ENCODE assay signal across 9 cellular contexts in the genomic region with DNA sequence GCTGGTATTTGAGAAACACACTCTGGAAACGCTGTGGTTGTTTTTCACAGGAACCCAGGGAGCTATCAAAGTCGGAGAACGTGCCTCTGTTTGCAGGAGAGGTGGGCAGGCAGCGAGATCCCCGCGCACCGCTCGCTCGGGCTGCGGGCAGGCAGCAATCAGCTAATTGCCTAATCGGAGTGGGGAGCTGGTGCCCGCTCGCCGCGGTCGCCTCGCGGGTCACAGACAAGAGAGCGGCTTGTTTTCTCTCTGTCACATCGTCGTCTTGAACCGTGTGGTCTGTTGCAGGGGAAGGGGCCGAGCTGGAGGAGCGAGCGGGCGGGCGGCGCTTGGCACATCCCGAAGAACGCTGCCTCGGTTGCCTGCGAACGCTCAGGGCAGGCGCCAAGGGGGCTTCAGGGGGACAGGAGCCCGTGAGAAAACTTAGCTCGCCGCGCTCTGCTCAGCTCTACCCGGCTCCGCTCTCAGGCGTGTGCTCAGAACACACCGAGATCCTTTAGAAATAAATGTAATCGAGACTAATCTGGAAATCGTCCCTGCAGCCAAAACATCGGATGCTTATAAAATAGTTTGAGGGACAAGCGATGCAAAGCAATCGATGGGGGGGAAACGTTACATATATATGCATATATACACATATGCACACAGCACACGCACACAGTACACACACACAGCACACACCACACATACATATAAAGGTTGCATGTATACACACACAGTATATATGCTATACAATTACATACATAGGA.
DNase-seq lines count a peak whose midpoint lies in the region; TF ChIP-seq lines count a peak whose summit lies in the region.
"Had no signal": no experiment of that assay in that cellular context is flagged by ENCODE, and none has a peak within 500 bp of the region (broad histone marks: within the 10 kb centered on the region; RNA-seq: fewer than 3 reads in every experiment).

No MANE protein-coding gene starts in this region.

- H3K4me2 ChIP-seq in BLaER1 treated with 17β-estradiol and CSF1 and Interleukin-3, amounts not matched to agents 10 nM and 100 nM, result peak overlapping the region; percentile 73 to 94 (median 88)

- H3K4me3 ChIP-seq in BLaER1 treated with 17β-estradiol and CSF1 and Interleukin-3, amounts not matched to agents 10 nM and 100 nM, result peak overlapping the region; percentile 40 to 61 (median 52)
- H3K4me3 ChIP-seq in fibroblast of mammary gland (ENCODE audit: control insufficient read depth, low read depth, low read length) (peak overlapping the region; percentile 8), neuron (ENCODE audit: low read length) (peak overlapping the region; percentile 36)

- H3K9me3 ChIP-seq in BLaER1 treated with 17β-estradiol and CSF1 and Interleukin-3, amounts not matched to agents 10 nM and 100 nM (replicated peaks in 1 of 11), result peaks cover 10 to 21% (median 15%) of the 10 kb centered on the region in 11 experiments
- H3K9me3 ChIP-seq in neuron (ENCODE audit: low read length), result no peaks in the 10 kb centered on the region

- DNase-seq in NCI-H69 (lab: John Stamatoyannopoulos, UW), result peak; percentile 80
- no peak for DNase-seq in fibroblast of mammary gland (ENCODE audit: low read depth)
- DNase-seq in stimulated activated naive CD4-positive, alpha-beta T cell treated with Interleukin-2 at 50 U/mL for 16 hours (lab: John Stamatoyannopoulos, UW), result no peak
- no peak for DNase-seq in A172 (ENCODE audit: low spot score)
- no peak for DNase-seq in activated T-cell treated with anti-CD3 and anti-CD28 coated beads, Interleukin-2, amount 50 U/mL, for 48 hours
- no peak for DNase-seq in UCSD-AML1 (lab: John Stamatoyannopoulos, UW; ENCODE audit: unreplicated experiment)
- DNase-seq: stimulated activated CD4-positive, alpha-beta T cell treated with anti-CD3 and anti-CD28 coated beads, Interleukin-4, amount 100 ng/mL, for 4 hours had no signal

- peak overlapping the region; percentile 55 for H2AFZ ChIP-seq in neuron (ENCODE audit: low read depth, low read length)

- peaks cover 16 to 27% (median 21%) of the 10 kb centered on the region in 10 experiments; a peak in 19 of 20 replicates for H3K4me1 ChIP-seq in BLaER1 treated with 17β-estradiol and CSF1 and Interleukin-3, amounts not matched to agents 10 nM and 100 nM
- peaks cover 33% of the 10 kb centered on the region for H3K4me1 ChIP-seq in neuron (ENCODE audit: insufficient read depth, low read length)

- peaks cover 35 to 48% (median 43%) of the 10 kb centered on the region in 11 experiments for H3K27me3 ChIP-seq in BLaER1 treated with 17β-estradiol and CSF1 and Interleukin-3, amounts not matched to agents 10 nM and 100 nM
- H3K27me3 ChIP-seq in neuron (ENCODE audit: insufficient read depth, low read length), result peaks cover 5% of the 10 kb centered on the region

- H3K9ac ChIP-seq in BLaER1 treated with 17β-estradiol and CSF1 and Interleukin-3, amounts not matched to agents 10 nM and 100 nM, result peak overlapping the region in 9 of 11 experiments; percentile 1 to 67 (median 43); a peak in 10 of 22 replicates

- peaks cover 0 to 5% (median 0%) of the 10 kb centered on the region in 11 experiments; a peak in 1 of 22 replicates for H4K20me1 ChIP-seq in BLaER1 treated with 17β-estradiol and CSF1 and Interleukin-3, amounts not matched to agents 10 nM and 100 nM

- H3K36me3 ChIP-seq in BLaER1 treated with 17β-estradiol and CSF1 and Interleukin-3, amounts not matched to agents 10 nM and 100 nM, result no peaks in the 10 kb centered on the region
- no peaks in the 10 kb centered on the region for H3K36me3 ChIP-seq in neuron (ENCODE audit: insufficient read depth, low read length)

- TF ChIP-seq CTCF in fibroblast of mammary gland (conservative IDR thresholded peaks at IDR 0.05; ENCODE audit: control insufficient read depth, insufficient read depth, low read depth, low read length), result no peak

- no peak overlapping the region for H3K27ac ChIP-seq in BLaER1 treated with 17β-estradiol and CSF1 and Interleukin-3, amounts not matched to agents 10 nM and 100 nM
